In genomic region chr22:44892243-44892642, GRCh38 we compare ENCODE assay signal across 1 cellular context.
TF ChIP-seq lines count a peak whose summit lies in the region.

No MANE protein-coding gene starts in this region.

TF ChIP-seq in WTC11, 78 proteins besides CTCF, POLR2A, EP300 and RAD21 (continued from another document):
- TF ChIP-seq FOXP4 (CRISPR knock-in tag; IDR thresholded peaks at IDR 0.05) (no peak), ATF1 (CRISPR knock-in tag; IDR thresholded peaks at IDR 0.05) (no peak), USF2 (CRISPR knock-in tag; IDR thresholded peaks at IDR 0.05) (no peak), MLX (CRISPR knock-in tag; IDR thresholded peaks at IDR 0.05) (no peak), AR (CRISPR knock-in tag; IDR thresholded peaks at IDR 0.05) (no peak), ZNF396 (CRISPR knock-in tag; IDR thresholded peaks at IDR 0.05; ENCODE audit: borderline replicate concordance) (no peak), RORB (CRISPR knock-in tag; IDR thresholded peaks at IDR 0.05) (no peak), MXD4 (CRISPR knock-in tag; IDR thresholded peaks at IDR 0.05; ENCODE audit: borderline replicate concordance) (no peak), IRF2 (CRISPR knock-in tag; IDR thresholded peaks at IDR 0.05; ENCODE audit: borderline replicate concordance, low read depth) (no peak), CREM (CRISPR knock-in tag; IDR thresholded peaks at IDR 0.05) (no peak), CBFB (CRISPR knock-in tag; IDR thresholded peaks at IDR 0.05; ENCODE audit: low read depth) (no peak), ZNF423 (CRISPR knock-in tag; IDR thresholded peaks at IDR 0.05) (no peak)
